14 cellular contexts compared by ENCODE assay signal in the genomic region with DNA sequence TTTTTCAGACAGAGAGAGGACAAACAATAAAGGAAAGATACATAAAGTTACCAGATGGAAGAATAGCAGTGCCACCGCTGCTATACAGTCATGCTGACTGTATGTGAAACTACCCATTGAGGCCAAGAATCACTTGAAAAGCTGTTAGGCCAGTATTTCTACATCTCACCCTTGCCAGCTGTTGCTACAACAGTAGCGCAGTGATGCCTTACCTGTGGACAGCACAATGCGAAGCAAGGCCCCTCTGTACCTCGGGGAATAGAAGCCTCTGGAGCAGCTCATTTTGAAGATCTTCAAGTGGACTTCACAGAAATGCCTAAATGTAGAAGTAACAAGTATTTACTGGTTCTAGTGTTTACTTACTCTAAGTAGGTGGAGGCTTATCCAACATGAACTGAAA. TPM values are rescaled to one million over a fixed set of nuclear protein-coding genes. Genes with fewer than 3 reads are reported as not detected.
DNase-seq lines count a peak whose midpoint lies in the region; ATAC-seq and TF ChIP-seq lines count a peak whose summit lies in the region.
"Not testable (repeated sequence)": the region's sequence is repeated elsewhere in the genome, so short reads cannot be mapped to it uniquely, and the experiment has no call there.
"Had no signal": no experiment of that assay in that cellular context is flagged by ENCODE, and none has a peak within 500 bp of the region (broad histone marks: within the 10 kb centered on the region; RNA-seq: fewer than 3 reads in every experiment).

No MANE protein-coding gene starts in this region.

- not testable (repeated sequence) for H3K4me1 ChIP-seq in RWPE2 (ENCODE audit: insufficient read depth, poor library complexity, severe bottlenecking); left lung; lung (ENCODE audit: control insufficient read depth in 2 of 2, insufficient read depth in 2 of 2, low read length in 2 of 2); upper lobe of right lung

- peak; percentile 29; the same call in 1 of the 3 replicates for ATAC-seq in RWPE2 (ENCODE audit: low read depth)
- peak; percentile 93 for ATAC-seq in left lung
- peak; percentile 75 for ATAC-seq in lung (ENCODE audit: insufficient read depth, low FRiP score)
- ATAC-seq in stimulated activated naive CD8-positive, alpha-beta T cell treated with anti-CD3 and anti-CD28 coated beads, Interleukin-15, amount 100 ng/mL, for 72 hours, result peak; percentile 34
- ATAC-seq in upper lobe of right lung, result peak; percentile 92

- not testable (repeated sequence) for H3K27me3 Mint-ChIP-seq in stimulated activated naive CD8-positive, alpha-beta T cell treated with anti-CD3 and anti-CD28 coated beads, Interleukin-15, amount 100 ng/mL, for 72 hours

- not testable (repeated sequence) for H3K4me3 Mint-ChIP-seq in stimulated activated naive CD8-positive, alpha-beta T cell treated with anti-CD3 and anti-CD28 coated beads, Interleukin-15, amount 100 ng/mL, for 72 hours

- H3K27me3 ChIP-seq in RWPE2 (ENCODE audit: insufficient read depth, poor library complexity, severe bottlenecking); left lung; lung (ENCODE audit: control insufficient read depth, insufficient read depth); upper lobe of right lung: not testable (repeated sequence)

- H3K4me1 Mint-ChIP-seq in stimulated activated naive CD8-positive, alpha-beta T cell treated with anti-CD3 and anti-CD28 coated beads, Interleukin-15, amount 100 ng/mL, for 72 hours, result not testable (repeated sequence)

- WGBS in lung, 2 donors, result no CpG with 5 or more reads among the region's 4 CpGs

- DNase-seq in RWPE2 (ENCODE audit: low spot score); left lung; lung (ENCODE audit: low spot score); stimulated activated naive CD8-positive, alpha-beta T cell treated with anti-CD3 and anti-CD28 coated beads, Interleukin-15, amount 100 ng/mL, for 72 hours; upper lobe of right lung: not testable (repeated sequence)

- not testable (repeated sequence) for H3K9me3 Mint-ChIP-seq in stimulated activated naive CD8-positive, alpha-beta T cell treated with anti-CD3 and anti-CD28 coated beads, Interleukin-15, amount 100 ng/mL, for 72 hours

- not testable (repeated sequence) for H3K27ac Mint-ChIP-seq in stimulated activated naive CD8-positive, alpha-beta T cell treated with anti-CD3 and anti-CD28 coated beads, Interleukin-15, amount 100 ng/mL, for 72 hours

- intact Hi-C loops in left lung (cut with DNase I); upper lobe of right lung (cut with DNase I): not testable (repeated sequence)

- not testable (repeated sequence) for H3K27ac ChIP-seq in RWPE2 (ENCODE audit: poor library complexity, severe bottlenecking); left lung; lung (ENCODE audit: low read depth in 1 of 2, low read length in 1 of 2); upper lobe of right lung

- H3K4me3 ChIP-seq in RWPE2 (ENCODE audit: severe bottlenecking); left lung; lung; upper lobe of right lung: not testable (repeated sequence)

- not testable (repeated sequence) for TF ChIP-seq CTCF in RWPE2 (IDR thresholded peaks at IDR 0.05; ENCODE audit: poor library complexity, severe bottlenecking); left lung (IDR thresholded peaks at IDR 0.05); lung (IDR thresholded peaks at IDR 0.05; ENCODE audit: control extremely low read depth, extremely low read depth); upper lobe of right lung (IDR thresholded peaks at IDR 0.05)

- H3K9me3 ChIP-seq in RWPE2 (ENCODE audit: severe bottlenecking); left lung; lung (ENCODE audit: control insufficient read depth in 2 of 2, insufficient read depth in 1 of 2, low read length in 1 of 2); upper lobe of right lung: not testable (repeated sequence)

- H3K36me3 ChIP-seq in RWPE2 (ENCODE audit: low read depth); left lung; lung (ENCODE audit: control insufficient read depth in 2 of 2, insufficient read depth in 2 of 2, low read length in 2 of 2); upper lobe of right lung: not testable (repeated sequence)

RNA-seq across cellular contexts. Expression of gene AMY1B, which starts 4.7 kb away (rescaled TPM):
- total RNA-seq in left lung (1 to 10 TPM; 2.5 to 5.2 TPM), lung (1 to 10 TPM; 4.3 to 4.4 TPM), upper lobe of right lung (4.1 TPM)
- polyA plus RNA-seq in lung, result 10 to 100 TPM in 1 of 2 donors, 1 to 10 TPM in 1; 2.7 to 15.6 TPM
- total RNA-seq: A673; CD4-positive, alpha-beta memory T cell; CD4-positive, CD25-positive, alpha-beta regulatory T cell; CD8-positive, alpha-beta memory T cell; Daoy; G401; GM12878 had no signal
- polyA plus RNA-seq: AG04450; CD14-positive monocyte; CD4-positive, alpha-beta memory T cell; CD4-positive, CD25-positive, alpha-beta regulatory T cell; CD8-positive, alpha-beta memory T cell had no signal

RNA-seq across cellular contexts. Expression of gene AMY1A, which starts 45.1 kb away (rescaled TPM):
- total RNA-seq in left lung (1 to 10 TPM; 2.5 to 9.1 TPM), lung (10 to 100 TPM in 1 of 2 donors, 1 to 10 TPM in 1; 2.1 to 10.4 TPM), upper lobe of right lung (1.6 TPM)
- polyA plus RNA-seq in lung, result 1 to 10 TPM; 1.1 to 1.8 TPM
- total RNA-seq: A673; CD4-positive, alpha-beta memory T cell; CD4-positive, CD25-positive, alpha-beta regulatory T cell; CD8-positive, alpha-beta memory T cell; Daoy; G401; GM12878 had no signal
- polyA plus RNA-seq: AG04450; CD14-positive monocyte; CD4-positive, alpha-beta memory T cell; CD4-positive, CD25-positive, alpha-beta regulatory T cell; CD8-positive, alpha-beta memory T cell had no signal

RNA-seq across cellular contexts. Expression of gene AMY1C, which starts 49.0 kb away (rescaled TPM):
- total RNA-seq in left lung, result 10 to 100 TPM in 1 of 2 donors, 1 to 10 TPM in 1; 3.7 to 30.9 TPM
- total RNA-seq in lung, result 10 to 100 TPM; 22.2 to 29.3 TPM
- 10 to 100 TPM; 30.7 to 71.2 TPM for polyA plus RNA-seq in lung
- total RNA-seq in upper lobe of right lung, result 8.7 TPM
- total RNA-seq: A673; CD4-positive, alpha-beta memory T cell; CD4-positive, CD25-positive, alpha-beta regulatory T cell; CD8-positive, alpha-beta memory T cell; Daoy; G401 had no signal
- polyA plus RNA-seq: AG04450; CD14-positive monocyte; CD4-positive, alpha-beta memory T cell; CD4-positive, CD25-positive, alpha-beta regulatory T cell; CD8-positive, alpha-beta memory T cell had no signal

Comparison
In these comparisons a context has a peak if more than half of its experiments do, and no peak if none do; other contexts are left out.
1. ATAC-seq: peak in every context shown above with its lines; median percentile 93 in left lung; 92 in upper lobe of right lung; 75 in lung; 34 in stimulated activated naive CD8-positive, alpha-beta T cell treated with anti-CD3 and anti-CD28 coated beads, Interleukin-15, amount 100 ng/mL, for 72 hours; 29 in RWPE2.